ENCODE assay signal across 8 cellular contexts in genomic region chr7:73522081-73522818, GRCh38. TPM values are rescaled to one million over a fixed set of nuclear protein-coding genes. Genes with fewer than 3 reads are reported as not detected.
DNase-seq lines count a peak whose midpoint lies in the region; ATAC-seq, FAIRE-seq and TF ChIP-seq lines count a peak whose summit lies in the region.

Gene BAZ1B, minus strand, starts transcription at chr7:73522293. Its CDS starts 360 bp downstream, at chr7:73521933.

- no peak; a peak in 1 of 4 replicates for TF ChIP-seq RAD21 in H1 (IDR thresholded peaks at IDR 0.05 in 1 of 2, conservative IDR thresholded peaks at IDR 0.05 in 1 of 2; ENCODE audit: low read depth in 2 of 2, low read length in 2 of 2)

- POLR2A ChIA-PET in H1 (lab: Charles Lee; ENCODE audit: partially characterized antibody) = interaction anchor here (0.5 to 6.0 kb wide), 31 partner anchors 9 to 307 kb away, joined by 3 to 55 read pairs (median 4); partner anchors contain the start of genes ABHD11, BCL7B and TBL2

- H3K27me3 Mint-ChIP-seq in memory B cell = no peaks in the 10 kb centered on the region

- H3K4me3 ChIP-seq in H1 (ENCODE audit: extremely low read depth in 1 of 4, insufficient read depth in 2 of 4, low read depth in 3 of 4, low read length in 4 of 4) = peak within 1 kb of the TSS; percentile 79 to 91 (median 82)

- peak within 1 kb of the TSS; percentile 85; the same call in 1 of the 2 replicates for H2AFZ ChIP-seq in H1 (ENCODE audit: low read length)

- H2BK12ac ChIP-seq in H1 (ENCODE audit: low read depth, low read length) = peak within 1 kb of the TSS; percentile 44; the same call in 1 of the 2 replicates

- H3K18ac ChIP-seq in H1 (ENCODE audit: extremely low read depth, low read length) = peak within 1 kb of the TSS; percentile 80; the same call in 1 of the 2 replicates

- H4K20me1 ChIP-seq in H1 (replicated peaks in 1 of 2; ENCODE audit: control insufficient read depth in 1 of 2, insufficient read depth in 2 of 2, low read length in 2 of 2) = peaks cover 5 to 13% of the 10 kb centered on the region in 2 experiments

- H3K9me3 Mint-ChIP-seq in memory B cell = no peaks in the 10 kb centered on the region

- peak within 1 kb of the TSS; percentile 93 for H2BK5ac ChIP-seq in H1 (ENCODE audit: low read depth, low read length)

- H3K27ac Mint-ChIP-seq in memory B cell = peak within 1 kb of the TSS; percentile 97

- peak within 1 kb of the TSS; percentile 90 to 99 (median 92) for H3K9ac ChIP-seq in H1 (replicated peaks in 1 of 4; ENCODE audit: extremely low read depth in 1 of 4, low read depth in 3 of 4, low read length in 3 of 4)

- peak within 1 kb of the TSS; percentile 95 for H3K4me3 Mint-ChIP-seq in memory B cell

- no peak within 1 kb of the TSS for H2AK5ac ChIP-seq in H1 (ENCODE audit: low read depth, low read length)

- peak within 1 kb of the TSS; percentile 69 to 74 for H3K4me2 ChIP-seq in H1 (ENCODE audit: insufficient read depth in 1 of 2, low read depth in 2 of 2, low read length in 2 of 2)

- peak within 1 kb of the TSS; percentile 87 for H2BK120ac ChIP-seq in H1 (replicated peaks; ENCODE audit: low read depth, low read length)

- H3K36me3 ChIP-seq in H1 (ENCODE audit: control insufficient read depth in 2 of 4, insufficient read depth in 4 of 4, low read length in 3 of 4) = peaks cover 0 to 26% (median 3%) of the 10 kb centered on the region in 4 experiments; a peak in 2 of 8 replicates

- H3K27ac ChIP-seq in H1 (ENCODE audit: low read depth, low read length) = peak within 1 kb of the TSS; percentile 98

- ATAC-seq in GM21367 (IDR thresholded peaks at IDR 0.05; ENCODE audit: unreplicated experiment) (peak; percentile 70), memory B cell (ENCODE audit: low read depth) (peak; percentile 89)

- no peak within 1 kb of the TSS for H2BK20ac ChIP-seq in H1 (ENCODE audit: low read length)

- peaks cover 12% of the 10 kb centered on the region for H3K36me3 Mint-ChIP-seq in memory B cell

- peaks cover 41% of the 10 kb centered on the region for H3K4me1 Mint-ChIP-seq in memory B cell

- H4K5ac ChIP-seq in H1 (ENCODE audit: insufficient read length, low read depth, low read length) = peak within 1 kb of the TSS; percentile 97

- no peak within 1 kb of the TSS for H3K23ac ChIP-seq in H1 (ENCODE audit: insufficient read length)

- H3K4ac ChIP-seq in H1 (replicated peaks; ENCODE audit: insufficient read length, low read depth, low read length) = peak within 1 kb of the TSS; percentile 91

- peaks cover 37 to 43% of the 10 kb centered on the region in 2 experiments for H3K79me2 ChIP-seq in H1 (ENCODE audit: control insufficient read depth in 1 of 2, insufficient read depth in 2 of 2, low read length in 2 of 2)

- no peaks in the 10 kb centered on the region for H3K79me1 ChIP-seq in H1 (ENCODE audit: low read depth, low read length)

- H3K23me2 ChIP-seq in H1 (ENCODE audit: low read depth, low read length) = peaks cover 6% of the 10 kb centered on the region

- 2% methylated on average over 45 of the region's 76 CpGs; no CpG with 5 or more reads in 1 of the 2 experiments for WGBS in H1 (ENCODE audit: extremely low coverage in 1 of 2, insufficient coverage in 1 of 2, insufficient read length in 1 of 2, insufficient replicate concordance in 2 of 2, low coverage in 1 of 2, low lambda C conversion rate in 2 of 2, missing lambda C conversion rate in 1 of 2), 2 experiments

- TF ChIP-seq CTCF in H1 (IDR thresholded peaks at IDR 0.05; ENCODE audit: control extremely low read depth in 1 of 3, insufficient read depth in 1 of 3, low read depth in 1 of 3, low read length in 3 of 3) = no peak; a peak in 1 of 4 replicates

- CTCF ChIA-PET in H1 (lab: Charles Lee; ENCODE audit: partially characterized antibody) = interaction anchor here (0.7 to 1.6 kb wide), 6 partner anchors 17 to 212 kb away, joined by 3 to 5 read pairs (median 4); no protein-coding TSS in a partner anchor

- peaks cover 0 to 5% (median 2%) of the 10 kb centered on the region in 4 experiments; a peak in 2 of 7 replicates for H3K4me1 ChIP-seq in H1 (replicated peaks in 1 of 4; ENCODE audit: control insufficient read depth in 3 of 4, insufficient read depth in 4 of 4, low read length in 3 of 4)

- DNase-seq in COR-L47 (lab: John Stamatoyannopoulos, UW) = peak; percentile 99
- DNase-seq in HTR-8/SVneo (ENCODE audit: insufficient read length, low spot score) = peak; percentile 89
- DNase-seq in NOMO-1 treated with dmso at 0.1 percent for 144 hours (lab: John Stamatoyannopoulos, UW; ENCODE audit: unreplicated experiment) = peak; percentile 100
- DNase-seq in activated CD8-positive, alpha-beta memory T cell treated with anti-CD3 and anti-CD28 coated beads for 48 hours (ENCODE audit: low read depth in 2 of 3, low spot score in 2 of 3) = peak; percentile 77 to 95 (median 89)
- DNase-seq in H1 (ENCODE audit: low read depth in 1 of 2, low spot score in 2 of 2) = peak; percentile 92 to 98
- peak; percentile 91 to 92 for DNase-seq in memory B cell (ENCODE audit: low spot score in 2 of 2)
- peak; percentile 96 for DNase-seq in stimulated activated CD8-positive, alpha-beta memory T cell treated with anti-CD3 and anti-CD28 coated beads, Interleukin-12 subunit alpha, Interleukin-12 subunit beta, amount 100 ng/mL, for 24 hours (ENCODE audit: extremely low read depth)

- peak; percentile 80 to 85 for TF ChIP-seq POLR2A in H1 (IDR thresholded peaks at IDR 0.05; ENCODE audit: control extremely low read depth in 1 of 2, low read depth in 2 of 2, low read length in 2 of 2)

- no peak for TF ChIP-seq EP300 in H1 (IDR thresholded peaks at IDR 0.05; ENCODE audit: borderline replicate concordance in 1 of 2, low read depth in 2 of 2, low read length in 2 of 2)

- peak within 1 kb of the TSS; percentile 98 for H4K8ac ChIP-seq in H1 (ENCODE audit: extremely low read depth, insufficient read depth, low read length)

- no peak within 1 kb of the TSS for H2BK15ac ChIP-seq in H1 (ENCODE audit: low read length)

- FAIRE-seq in HTR-8/SVneo (lab: Jason Lieb, UNC) (peak; percentile 40), H1 (lab: Jason Lieb, UNC) (no peak)

- peak within 1 kb of the TSS; percentile 99 for H3K56ac ChIP-seq in H1 (replicated peaks; ENCODE audit: insufficient read length, low read depth, low read length)

- H4K91ac ChIP-seq in H1 (replicated peaks; ENCODE audit: insufficient read length, low read length) = peak within 1 kb of the TSS; percentile 85

- no peaks in the 10 kb centered on the region for H3K27me3 ChIP-seq in H1 (replicated peaks in 1 of 4; ENCODE audit: control insufficient read depth in 3 of 4, extremely low read depth in 1 of 4, insufficient read depth in 3 of 4, low read length in 3 of 4)

- no peaks in the 10 kb centered on the region for H3K9me3 ChIP-seq in H1 (ENCODE audit: insufficient read depth in 2 of 2, low read depth in 1 of 2, low read length in 1 of 2)

- H3K14ac ChIP-seq in H1 (ENCODE audit: insufficient read length) = no peak within 1 kb of the TSS

TF ChIP-seq in H1, 55 proteins besides CTCF, POLR2A, EP300 and RAD21 (continues in another document):
- TF ChIP-seq CHD2 (IDR thresholded peaks at IDR 0.05; ENCODE audit: low read length) = peak; percentile 90
- TF ChIP-seq EGR1 (IDR thresholded peaks at IDR 0.05; ENCODE audit: borderline replicate concordance, low read depth, low read length) = no peak
- no peak for TF ChIP-seq KDM5A (IDR thresholded peaks at IDR 0.05; ENCODE audit: low read length)
- TF ChIP-seq PHF8 (conservative IDR thresholded peaks at IDR 0.05; ENCODE audit: low read depth, low read length) = peak; percentile 86
- TF ChIP-seq GTF2F1 (IDR thresholded peaks at IDR 0.05; ENCODE audit: borderline replicate concordance, low read depth, low read length) = no peak
- no peak for TF ChIP-seq CBX5 (IDR thresholded peaks at IDR 0.05; ENCODE audit: low read depth, low read length)
- TF ChIP-seq SP2 (IDR thresholded peaks at IDR 0.05; ENCODE audit: low read length) = peak; percentile 68
- no peak for TF ChIP-seq CEBPB (IDR thresholded peaks at IDR 0.05; ENCODE audit: low read depth, low read length)
- TF ChIP-seq JUN (IDR thresholded peaks at IDR 0.05; ENCODE audit: low read depth, low read length) = no peak
- TF ChIP-seq NRF1 (IDR thresholded peaks at IDR 0.05; ENCODE audit: low read depth, low read length) = no peak
- TF ChIP-seq ASH2L (IDR thresholded peaks at IDR 0.05; ENCODE audit: low read length) = peak; percentile 65
- peak; percentile 70; the same call in 1 of the 2 replicates for TF ChIP-seq MAX (IDR thresholded peaks at IDR 0.05)
- TF ChIP-seq SAP30 (IDR thresholded peaks at IDR 0.05; ENCODE audit: insufficient read depth, insufficient replicate concordance, low read length) = no peak
- TF ChIP-seq RFX5 (IDR thresholded peaks at IDR 0.05; ENCODE audit: borderline replicate concordance, low read depth, low read length) = no peak
- 0 out of 2 replicates have a peak, but pooled peaks have one; percentile 14 for TF ChIP-seq TCF12 (IDR thresholded peaks at IDR 0.05; ENCODE audit: low read depth, low read length)
- peak; percentile 88 for TF ChIP-seq CREB1 (IDR thresholded peaks at IDR 0.05)
- no peak for TF ChIP-seq SRF (IDR thresholded peaks at IDR 0.05; ENCODE audit: low read depth, low read length)
- no peak for TF ChIP-seq MAFK (IDR thresholded peaks at IDR 0.05; ENCODE audit: low read depth, low read length)
- no peak for TF ChIP-seq ATF3 (IDR thresholded peaks at IDR 0.05; ENCODE audit: insufficient read depth, low read depth, low read length)
- no peak for TF ChIP-seq NANOG (IDR thresholded peaks at IDR 0.05; ENCODE audit: insufficient read depth, low read depth, low read length, poor library complexity, severe bottlenecking)
- TF ChIP-seq BRCA1 (IDR thresholded peaks at IDR 0.05; ENCODE audit: low read depth, low read length) = no peak

RNA-seq across cellular contexts. Expression of gene BAZ1B, which starts in this region (rescaled TPM):
- total RNA-seq in H1 (2021; fragmentation: NEBNext Ultra II Directional; extraction: Animal tissue kit (Norgen Biotek cat#: 25700)) = 83.6 and 86.8 TPM in 2 replicates
- polyA plus RNA-seq in H1 (2011; rRNA removed) = 14.8 and 21.0 TPM in 2 replicates
- 24.6 TPM for polyA plus RNA-seq in H1 (2011; cell fraction: cytosol; rRNA removed)
- polyA plus RNA-seq in H1 (2011; cell fraction: nucleus; rRNA removed) = 28.1 TPM
- 47.8 to 66.9 TPM (median 55.8 TPM) in 4 replicates for polyA plus RNA-seq in H1 (2012, experiment 1 of 2)
- 4.4 TPM for polyA plus RNA-seq in H1 (2012, experiment 2 of 2)
- polyA plus RNA-seq in H1 (2013, experiment 1 of 2) = 38.4 TPM
- 37.6 TPM for polyA plus RNA-seq in H1 (2013, experiment 2 of 2)
- polyA minus RNA-seq in H1 (2011; rRNA and poly(A)+ RNA removed) = 43.7 and 44.8 TPM in 2 replicates
- polyA minus RNA-seq in H1 (2011; cell fraction: cytosol; rRNA and poly(A)+ RNA removed) = 37.3 TPM
- polyA minus RNA-seq in H1 (2011; cell fraction: nucleus; rRNA and poly(A)+ RNA removed) = 43.8 TPM

Comparison
In these comparisons a context has a peak if more than half of its experiments do, and no peak if none do; other contexts are left out.
1. Peak in every context shown above with its lines: DNase-seq, ATAC-seq, H3K4me3 ChIP-seq and H3K27ac ChIP-seq.